In the genomic region with DNA sequence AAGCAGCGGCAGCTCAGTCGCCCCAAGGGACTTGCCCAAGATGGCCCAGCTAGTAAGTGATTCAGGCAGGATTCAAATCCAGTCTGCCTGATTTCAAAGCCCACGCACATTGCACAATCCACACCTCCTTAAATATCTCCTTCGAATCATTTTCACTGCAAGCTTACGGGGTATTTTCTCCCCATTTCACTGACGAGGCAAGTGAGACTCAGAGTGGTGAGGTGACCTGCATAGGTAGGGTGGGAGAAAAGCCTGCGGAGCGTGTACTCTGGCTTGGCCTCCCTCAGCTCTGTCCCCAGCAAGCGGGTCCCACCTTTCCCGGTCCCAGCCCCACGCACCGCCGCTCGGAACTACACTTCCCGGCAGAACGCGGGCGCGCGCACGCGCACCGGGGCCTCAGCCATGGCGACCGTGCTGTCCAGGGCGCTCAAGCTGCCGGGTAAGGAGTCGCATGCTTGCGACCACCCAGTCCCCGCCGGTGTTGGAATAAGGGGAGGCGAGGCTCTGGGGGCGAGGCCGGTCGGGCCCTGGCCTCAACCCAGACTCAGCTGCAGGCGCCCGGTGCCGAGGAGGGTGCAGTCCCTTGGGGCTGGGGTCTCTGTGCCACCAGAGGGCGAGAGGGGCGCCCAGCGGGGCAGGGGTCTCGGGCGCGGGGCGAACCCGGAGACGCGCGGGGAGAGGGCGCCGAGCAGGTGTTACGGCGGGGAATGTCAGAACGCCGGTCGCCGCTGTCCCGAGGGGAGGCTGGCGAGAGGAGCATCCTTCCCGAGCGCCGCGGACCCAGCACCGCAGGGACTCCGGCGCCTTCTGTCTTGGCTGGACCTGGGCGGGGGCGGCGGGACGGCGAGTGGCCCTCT, we compare ENCODE assay signal across 8 cellular contexts. TPM values are rescaled to one million over a fixed set of nuclear protein-coding genes. Genes with fewer than 3 reads are reported as not detected.
DNase-seq lines count a peak whose midpoint lies in the region; ATAC-seq and TF ChIP-seq lines count a peak whose summit lies in the region.

A gene with protein sequence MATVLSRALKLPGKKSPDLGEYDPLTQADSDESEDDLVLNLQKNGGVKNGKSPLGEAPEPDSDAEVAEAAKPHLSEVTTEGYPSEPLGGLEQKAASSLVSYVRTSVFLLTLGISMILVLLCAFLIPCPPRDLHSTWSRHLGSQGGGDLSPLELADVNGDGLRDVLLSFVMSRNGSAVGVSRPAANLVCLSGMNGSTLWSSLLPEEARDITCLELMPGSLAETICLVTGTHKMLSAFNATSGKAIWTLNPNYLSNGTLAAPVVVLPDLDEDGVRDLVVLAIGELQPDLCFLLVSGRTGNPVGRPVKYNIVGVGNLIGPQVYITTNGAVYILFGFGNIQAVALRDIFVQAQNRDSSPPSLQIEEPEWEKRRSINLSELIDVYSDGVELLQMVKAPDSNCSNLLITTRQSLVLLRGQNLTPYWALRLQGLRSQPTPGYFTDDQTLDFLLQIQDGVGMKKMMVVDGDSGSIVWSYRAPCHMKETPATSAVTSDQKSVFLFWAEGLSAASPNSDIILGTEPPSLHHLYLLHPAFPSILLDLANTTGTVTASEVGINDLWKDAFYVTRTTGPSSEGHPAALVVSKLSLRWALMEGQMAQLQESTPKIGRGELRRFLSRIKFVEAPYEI (plus strand): TSS at position 380 of the 857 bp plus-strand sequence. CDS start 23 bp downstream, at position 403.

- H3K27ac ChIP-seq in thoracic aorta = peak within 1 kb of the TSS in 1 of 2 donors; percentile 41

- H3K36me3 Mint-ChIP-seq in activated naive CD4-positive, alpha-beta T cell treated with anti-CD3 and anti-CD28 coated beads, Interleukin-2, amount 50 U/mL, for 72 hours = peaks cover 0 to 8% of the 10 kb centered on the region in 2 donors
- H3K36me3 Mint-ChIP-seq in osteocyte (ENCODE audit: unreplicated experiment) = no peaks in the 10 kb centered on the region

- no peaks in the 10 kb centered on the region for H3K27me3 ChIP-seq in thoracic aorta (replicated peaks; ENCODE audit: insufficient read depth)

- no peaks in the 10 kb centered on the region for H3K36me3 ChIP-seq in thoracic aorta

- peaks cover 0 to 14% of the 10 kb centered on the region in 2 donors for H3K4me1 ChIP-seq in thoracic aorta (ENCODE audit: control insufficient read depth in 1 of 2, low read depth in 2 of 2)

- peaks cover 22% of the 10 kb centered on the region for H3K4me1 Mint-ChIP-seq in osteocyte (ENCODE audit: unreplicated experiment)

- no peaks in the 10 kb centered on the region for H3K9me3 ChIP-seq in thoracic aorta

- peak within 1 kb of the TSS; percentile 99 for H3K4me3 ChIP-seq in thoracic aorta

- in situ Hi-C loops in KBM-7 (cut with MboI; ENCODE audit: low pct_unique_long_range_greater_than_20kb, low sequenced_read_pairs) = no loop called here

- peak; percentile 34 for TF ChIP-seq CTCF in osteocyte (IDR thresholded peaks at IDR 0.05)
- TF ChIP-seq CTCF in thoracic aorta (IDR thresholded peaks at IDR 0.05) = no peak

- DNase-seq in Daoy (ENCODE audit: low read depth) (peak; percentile 85), KBM-7 (peak; percentile 76), SK-N-DZ (ENCODE audit: low spot score) (peak; percentile 82), Right ventricle myocardium superior (peak; percentile 90), osteocyte (ENCODE audit: extremely low spot score, unreplicated experiment) (peak; percentile 90), thoracic aorta (ENCODE audit: low spot score) (peak; percentile 35)
- DNase-seq in activated naive CD4-positive, alpha-beta T cell treated with anti-CD3 and anti-CD28 coated beads, Interleukin-2, amount 50 U/mL, for 72 hours (ENCODE audit: low spot score in 2 of 2) = peak; percentile 72 to 76

- peak within 1 kb of the TSS; percentile 81 to 83 for H3K27ac Mint-ChIP-seq in activated naive CD4-positive, alpha-beta T cell treated with anti-CD3 and anti-CD28 coated beads, Interleukin-2, amount 50 U/mL, for 72 hours
- H3K27ac Mint-ChIP-seq in osteocyte (ENCODE audit: unreplicated experiment) = no peak within 1 kb of the TSS

- ATAC-seq in GM21529 (IDR thresholded peaks at IDR 0.05; ENCODE audit: unreplicated experiment) (peak; percentile 89), Right ventricle myocardium superior (ENCODE audit: poor library complexity) (peak; percentile 99), thoracic aorta (ENCODE audit: insufficient number of reproducible peaks, low FRiP score, low read depth) (peak; percentile 73)
- peak; percentile 82 to 94 for ATAC-seq in activated naive CD4-positive, alpha-beta T cell treated with anti-CD3 and anti-CD28 coated beads, Interleukin-2, amount 50 U/mL, for 72 hours

- peak within 1 kb of the TSS; percentile 79 for H3K4me3 Mint-ChIP-seq in osteocyte (ENCODE audit: unreplicated experiment)

- peaks cover 7% of the 10 kb centered on the region for H3K27me3 Mint-ChIP-seq in osteocyte (ENCODE audit: unreplicated experiment)

- intact Hi-C loops in Right ventricle myocardium superior (cut with DNase I) = no loop called here

- no peaks in the 10 kb centered on the region for H3K9me3 Mint-ChIP-seq in activated naive CD4-positive, alpha-beta T cell treated with anti-CD3 and anti-CD28 coated beads, Interleukin-2, amount 50 U/mL, for 72 hours
- H3K9me3 Mint-ChIP-seq in osteocyte (ENCODE audit: unreplicated experiment) = no peaks in the 10 kb centered on the region

RNA-seq across cellular contexts. Expression of the gene that starts here (rescaled TPM):
- 5.5 and 12.4 TPM in 2 replicates for total RNA-seq in Daoy (2014; rRNA removed; shearing (Covaris generic))
- polyA plus RNA-seq in SK-N-DZ (2014; cell fraction: cytosol; rRNA removed) = 10.1 and 13.6 TPM in 2 replicates
- 6.1 and 7.3 TPM in 2 replicates for polyA plus RNA-seq in SK-N-DZ (2014; cell fraction: nucleus; rRNA removed)
- 10 to 100 TPM in 1 of 2 donors, 1 to 10 TPM in 1; 6.2 to 17.2 TPM for total RNA-seq in activated naive CD4-positive, alpha-beta T cell treated with anti-CD3 and anti-CD28 coated beads, Interleukin-2, amount 50 U/mL, for 72 hours
- total RNA-seq in Right ventricle myocardium superior (1.8 TPM), osteocyte (5.0 and 6.8 TPM in 2 replicates), thoracic aorta (1 to 10 TPM; 4.5 to 8.5 TPM)

Comparison
In these comparisons a context has a peak if more than half of its experiments do, and no peak if none do; other contexts are left out.
1. DNase-seq: peak in every context shown above with its lines; median percentile 90 in Right ventricle myocardium superior; 90 in osteocyte; 85 in Daoy; 82 in SK-N-DZ; 76 in KBM-7; 74 in activated naive CD4-positive, alpha-beta T cell treated with anti-CD3 and anti-CD28 coated beads, Interleukin-2, amount 50 U/mL, for 72 hours; 35 in thoracic aorta.